ENCODE assay signal across 9 cellular contexts in genomic region chr1:26126321-26127084, GRCh38. TPM values are rescaled to one million over a fixed set of nuclear protein-coding genes. Genes with fewer than 3 reads are reported as not detected.
DNase-seq lines count a peak whose midpoint lies in the region; ATAC-seq and TF ChIP-seq lines count a peak whose summit lies in the region.
"Had no signal": no experiment of that assay in that cellular context is flagged by ENCODE, and none has a peak within 500 bp of the region (broad histone marks: within the 10 kb centered on the region; RNA-seq: fewer than 3 reads in every experiment).

No MANE protein-coding gene starts in this region.

- H3K4me3 Mint-ChIP-seq in activated CD4-positive, alpha-beta memory T cell treated with anti-CD3 and anti-CD28 coated beads, Interleukin-2, amount 10 ng/mL, durations not matched to agents 7 days and 5 days, result peak overlapping the region; percentile 73
- H3K4me3 Mint-ChIP-seq in stimulated activated naive CD8-positive, alpha-beta T cell treated with anti-CD3 and anti-CD28 coated beads, Interleukin-15, amount 100 ng/mL, for 72 hours, result peak overlapping the region; percentile 81 to 88
- H3K4me3 Mint-ChIP-seq in endodermal cell, result no peak overlapping the region

- no peaks in the 10 kb centered on the region for H3K9me3 Mint-ChIP-seq in activated CD4-positive, alpha-beta memory T cell treated with anti-CD3 and anti-CD28 coated beads, Interleukin-2, amount 10 ng/mL, durations not matched to agents 7 days and 5 days
- H3K9me3 Mint-ChIP-seq in stimulated activated naive CD8-positive, alpha-beta T cell treated with anti-CD3 and anti-CD28 coated beads, Interleukin-15, amount 100 ng/mL, for 72 hours, result no peaks in the 10 kb centered on the region
- no peaks in the 10 kb centered on the region for H3K9me3 Mint-ChIP-seq in endodermal cell

- peaks cover 74% of the 10 kb centered on the region for H3K4me1 Mint-ChIP-seq in activated CD4-positive, alpha-beta memory T cell treated with anti-CD3 and anti-CD28 coated beads, Interleukin-2, amount 10 ng/mL, durations not matched to agents 7 days and 5 days
- peaks cover 68% of the 10 kb centered on the region for H3K4me1 Mint-ChIP-seq in stimulated activated naive CD8-positive, alpha-beta T cell treated with anti-CD3 and anti-CD28 coated beads, Interleukin-15, amount 100 ng/mL, for 72 hours
- H3K4me1 Mint-ChIP-seq in endodermal cell, result peaks cover 21% of the 10 kb centered on the region

- peaks cover 45% of the 10 kb centered on the region for H3K36me3 Mint-ChIP-seq in activated CD4-positive, alpha-beta memory T cell treated with anti-CD3 and anti-CD28 coated beads, Interleukin-2, amount 10 ng/mL, durations not matched to agents 7 days and 5 days (ENCODE audit: low read depth)
- peaks cover 14% of the 10 kb centered on the region for H3K36me3 Mint-ChIP-seq in endodermal cell (ENCODE audit: low read depth)

- no peak overlapping the region for H3K27ac ChIP-seq in endodermal cell (ENCODE audit: low read depth, low read length)

- peaks cover 3% of the 10 kb centered on the region for H3K27me3 Mint-ChIP-seq in activated CD4-positive, alpha-beta memory T cell treated with anti-CD3 and anti-CD28 coated beads, Interleukin-2, amount 10 ng/mL, durations not matched to agents 7 days and 5 days
- H3K27me3 Mint-ChIP-seq in stimulated activated naive CD8-positive, alpha-beta T cell treated with anti-CD3 and anti-CD28 coated beads, Interleukin-15, amount 100 ng/mL, for 72 hours, result no peaks in the 10 kb centered on the region
- H3K27me3 Mint-ChIP-seq in endodermal cell (ENCODE audit: insufficient read depth), result no peaks in the 10 kb centered on the region

- WGBS in endodermal cell (ENCODE audit: insufficient coverage in 1 of 2, insufficient read length in 1 of 2), 2 experiments, result 77 to 93% methylated on average over 5 to 9 of the region's 9 CpGs

- H3K4me3 ChIP-seq in GM06990 (replicated peaks; ENCODE audit: low read depth, low read length) (no peak overlapping the region), endodermal cell (ENCODE audit: low read length) (no peak overlapping the region)

- H3K27me3 ChIP-seq in GM06990 (replicated peaks; ENCODE audit: control insufficient read depth, insufficient read depth, low read length) (no peaks in the 10 kb centered on the region; the same call in 1 of the 2 replicates), endodermal cell (ENCODE audit: control insufficient read depth, insufficient read depth, low read length, poor library complexity, severe bottlenecking) (no peaks in the 10 kb centered on the region)

- no peaks in the 10 kb centered on the region for H3K4me1 ChIP-seq in endodermal cell (ENCODE audit: control insufficient read depth, insufficient read depth, low read length)

- peak; percentile 57 for DNase-seq in GM06990 (ENCODE audit: extremely low read depth, insufficient read length)
- peak; percentile 93 for DNase-seq in NCI-H226
- DNase-seq in activated CD4-positive, alpha-beta memory T cell treated with anti-CD3 and anti-CD28 coated beads, Interleukin-2, amount 10 ng/mL, durations not matched to agents 7 days and 5 days, result peak; percentile 69
- peak; percentile 20 for DNase-seq in glomerular visceral epithelial cell (ENCODE audit: extremely low spot score)
- peak; percentile 56 to 67 for DNase-seq in stimulated activated naive CD8-positive, alpha-beta T cell treated with anti-CD3 and anti-CD28 coated beads, Interleukin-15, amount 100 ng/mL, for 72 hours
- DNase-seq in endodermal cell, result no peak
- no peak for DNase-seq in cerebellum (ENCODE audit: low spot score)

- H3K36me3 ChIP-seq in GM06990 (ENCODE audit: control insufficient read depth, insufficient read depth, low read length) (no peaks in the 10 kb centered on the region), endodermal cell (ENCODE audit: control insufficient read depth, insufficient read depth, low read length) (peaks cover 8% of the 10 kb centered on the region)

- TF ChIP-seq CTCF in GM06990 (IDR thresholded peaks at IDR 0.05; ENCODE audit: insufficient read depth, low read length, poor library complexity, severe bottlenecking) (no peak), endodermal cell (conservative IDR thresholded peaks at IDR 0.05) (no peak)

- no peaks in the 10 kb centered on the region for H3K9me3 ChIP-seq in endodermal cell (ENCODE audit: control insufficient read depth, low read length)

- peak overlapping the region; percentile 81 for H3K27ac Mint-ChIP-seq in activated CD4-positive, alpha-beta memory T cell treated with anti-CD3 and anti-CD28 coated beads, Interleukin-2, amount 10 ng/mL, durations not matched to agents 7 days and 5 days
- peak overlapping the region; percentile 98 to 99 for H3K27ac Mint-ChIP-seq in stimulated activated naive CD8-positive, alpha-beta T cell treated with anti-CD3 and anti-CD28 coated beads, Interleukin-15, amount 100 ng/mL, for 72 hours
- no peak overlapping the region for H3K27ac Mint-ChIP-seq in endodermal cell

- no peak overlapping the region for H3K9ac ChIP-seq in endodermal cell (ENCODE audit: extremely low read depth, low read length, poor library complexity, severe bottlenecking)

- CTCF ChIA-PET in activated CD4-positive, alpha-beta memory T cell treated with anti-CD3 and anti-CD28 coated beads, Interleukin-2, amount 10 ng/mL, durations not matched to agents 7 days and 5 days (lab: Charles Lee), result interaction anchor here (1.0 to 8.6 kb wide), 13 partner anchors 14 to 158 kb away, joined by 3 to 102 read pairs (median 6); partner anchors contain the start of genes CEP85, PDIK1L and ZNF593

- POLR2A ChIA-PET in activated CD4-positive, alpha-beta memory T cell treated with anti-CD3 and anti-CD28 coated beads, Interleukin-2, amount 10 ng/mL, durations not matched to agents 7 days and 5 days (lab: Charles Lee), result interaction anchor here (0.6 to 11.7 kb wide), 41 partner anchors 9 to 1624 kb away, joined by 3 to 318 read pairs (median 4); partner anchors contain the start of genes CEP85, DHDDS, HMGN2 and PAFAH2

- peak; percentile 65 for ATAC-seq in HG02798 (IDR thresholded peaks at IDR 0.05; ENCODE audit: poor library complexity, unreplicated experiment)
- peak; percentile 98 for ATAC-seq in stimulated activated naive CD8-positive, alpha-beta T cell treated with anti-CD3 and anti-CD28 coated beads, Interleukin-15, amount 100 ng/mL, for 72 hours

RNA-seq across cellular contexts. Expression of gene PDIK1L, which starts 14.9 kb away (rescaled TPM):
- 10 to 100 TPM; 21.3 to 22.7 TPM for total RNA-seq in activated CD4-positive, alpha-beta memory T cell treated with anti-CD3 and anti-CD28 coated beads, Interleukin-2, amount 10 ng/mL, durations not matched to agents 7 days and 5 days
- 1 to 10 TPM; 7.1 to 7.3 TPM for total RNA-seq in endodermal cell
- polyA plus RNA-seq in endodermal cell (2013, experiment 1 of 2), result 9.5 TPM
- 9.0 TPM for polyA plus RNA-seq in endodermal cell (2013, experiment 2 of 2)
- 35.5 TPM for total RNA-seq in cerebellum

RNA-seq across cellular contexts. Expression of gene FAM110D, which starts 32.4 kb away (rescaled TPM):
- not detected for total RNA-seq in activated CD4-positive, alpha-beta memory T cell treated with anti-CD3 and anti-CD28 coated beads, Interleukin-2, amount 10 ng/mL, durations not matched to agents 7 days and 5 days
- total RNA-seq in endodermal cell, result 1 to 10 TPM in 1 of 2 donors, under 1 TPM in 1; 0.38 to 1.1 TPM
- polyA plus RNA-seq in endodermal cell (2013, experiment 1 of 2), result 0.82 TPM
- polyA plus RNA-seq in endodermal cell (2013, experiment 2 of 2), result 0.91 TPM
- total RNA-seq in cerebellum, result 0.64 TPM

RNA-seq across cellular contexts. Expression of gene C1orf232, which starts 42.3 kb away (rescaled TPM):
- not detected for total RNA-seq in activated CD4-positive, alpha-beta memory T cell treated with anti-CD3 and anti-CD28 coated beads, Interleukin-2, amount 10 ng/mL, durations not matched to agents 7 days and 5 days
- total RNA-seq in endodermal cell (not detected), cerebellum (not detected)
- polyA plus RNA-seq in endodermal cell (2013, experiment 1 of 2), result 0.61 TPM
- polyA plus RNA-seq in endodermal cell (2013, experiment 2 of 2), result not detected
- total RNA-seq: lung microvascular endothelial cell had no signal

RNA-seq across cellular contexts. Expression of gene ZNF593, which starts 43.2 kb away (rescaled TPM):
- total RNA-seq in activated CD4-positive, alpha-beta memory T cell treated with anti-CD3 and anti-CD28 coated beads, Interleukin-2, amount 10 ng/mL, durations not matched to agents 7 days and 5 days, result 10 to 100 TPM; 20.3 to 22.9 TPM
- total RNA-seq in endodermal cell (10 to 100 TPM; 31.4 to 33.7 TPM), cerebellum (11.6 TPM)
- polyA plus RNA-seq in endodermal cell (2013, experiment 1 of 2), result 30.4 TPM
- 26.1 TPM for polyA plus RNA-seq in endodermal cell (2013, experiment 2 of 2)

RNA-seq across cellular contexts. Expression of gene ZNF593OS, which starts 45.1 kb away (rescaled TPM):
- total RNA-seq in activated CD4-positive, alpha-beta memory T cell treated with anti-CD3 and anti-CD28 coated beads, Interleukin-2, amount 10 ng/mL, durations not matched to agents 7 days and 5 days, result not detected
- total RNA-seq in endodermal cell (not detected), cerebellum (1.5 TPM)
- 0.61 TPM for polyA plus RNA-seq in endodermal cell (2013, experiment 1 of 2)
- polyA plus RNA-seq in endodermal cell (2013, experiment 2 of 2), result 0.37 TPM
- total RNA-seq: lung microvascular endothelial cell had no signal

Comparison
In these comparisons a context has a peak if more than half of its experiments do, and no peak if none do; other contexts are left out.
1. DNase-seq: peak in GM06990 (single experiment), NCI-H226 (single experiment), activated CD4-positive, alpha-beta memory T cell treated with anti-CD3 and anti-CD28 coated beads, Interleukin-2, amount 10 ng/mL, durations not matched to agents 7 days and 5 days (single experiment), glomerular visceral epithelial cell (single experiment) and stimulated activated naive CD8-positive, alpha-beta T cell treated with anti-CD3 and anti-CD28 coated beads, Interleukin-15, amount 100 ng/mL, for 72 hours (2 of 2); none in endodermal cell (single experiment) and cerebellum (single experiment).